In the genomic region with DNA sequence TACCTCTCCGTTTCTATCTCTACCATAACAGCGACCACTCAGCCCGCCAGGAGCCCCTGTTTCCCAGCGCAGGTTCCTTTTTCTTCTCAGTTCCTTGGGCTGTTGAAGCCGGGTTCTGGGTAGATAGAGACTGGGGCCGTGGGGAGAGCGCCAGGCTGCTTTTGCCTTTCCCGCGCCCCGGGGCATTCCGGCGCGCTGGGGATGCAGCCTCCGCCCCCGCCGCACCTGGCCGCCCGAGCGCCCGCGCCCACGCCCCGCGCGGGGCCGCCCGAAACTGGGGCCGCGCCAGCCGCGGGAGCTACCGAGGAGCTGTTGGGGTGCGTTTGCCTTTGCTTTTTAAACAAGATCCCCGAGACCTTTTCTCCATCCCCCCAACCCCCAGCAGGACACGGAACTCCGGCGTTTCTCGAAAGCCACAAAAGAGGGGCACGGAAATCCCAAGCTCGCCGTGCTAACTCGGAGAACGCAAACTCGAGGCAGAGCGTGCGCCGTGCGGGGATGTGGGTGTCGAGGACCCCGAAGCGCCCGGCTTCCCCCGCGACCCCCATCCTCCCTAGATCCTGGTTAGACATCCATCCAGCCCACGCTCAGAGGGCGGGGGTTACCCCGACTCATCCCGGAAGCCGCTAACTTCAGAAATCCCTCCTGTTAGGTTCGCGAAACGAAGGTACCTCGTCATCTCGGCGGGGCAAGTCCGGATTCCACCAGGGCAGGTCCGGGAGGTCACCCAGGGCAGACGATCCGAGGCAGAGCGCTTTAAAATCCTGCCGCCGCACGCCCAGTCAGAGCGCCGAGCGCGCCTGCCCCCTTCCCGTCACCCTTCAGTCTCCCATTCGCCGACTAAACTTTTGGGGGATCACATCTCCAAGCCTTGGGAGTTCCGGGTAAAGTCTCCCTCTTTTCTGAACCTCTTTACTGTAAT, we compare ENCODE assay signal across 8 cellular contexts. TPM values are rescaled to one million over a fixed set of nuclear protein-coding genes. Genes with fewer than 3 reads are reported as not detected.
A peak's percentile ranks its signal among the peaks of the same experiment; 100 is the strongest.
DNase-seq lines count a peak whose midpoint lies in the region; ATAC-seq, FAIRE-seq and TF ChIP-seq lines count a peak whose summit lies in the region.

No MANE protein-coding gene starts in this region.

- H3K23ac ChIP-seq in H1 (ENCODE audit: insufficient read length): no peak overlapping the region

- H4K20me1 ChIP-seq in H1 (replicated peaks in 1 of 2; ENCODE audit: control insufficient read depth in 1 of 2, insufficient read depth in 2 of 2, low read length in 2 of 2): peaks cover 0 to 10% of the 10 kb centered on the region in 2 experiments

- no peak overlapping the region; the same call in 1 of the 2 replicates for H3K18ac ChIP-seq in H1 (ENCODE audit: extremely low read depth, low read length)

- no peak for FAIRE-seq in H1 (lab: Jason Lieb, UNC)

- H3K9me3 ChIP-seq in SK-N-MC (ENCODE audit: low read depth, low read length) (no peaks in the 10 kb centered on the region), H1 (ENCODE audit: insufficient read depth in 2 of 2, low read depth in 1 of 2, low read length in 1 of 2) (no peaks in the 10 kb centered on the region)

- H3K79me1 ChIP-seq in H1 (ENCODE audit: low read depth, low read length): no peaks in the 10 kb centered on the region

- H2AK5ac ChIP-seq in H1 (ENCODE audit: low read depth, low read length): no peak overlapping the region

- H3K36me3 Mint-ChIP-seq in activated CD4-positive, alpha-beta T cell treated with anti-CD3 and anti-CD28 coated beads for 36 hours (ENCODE audit: low read depth): no peaks in the 10 kb centered on the region
- H3K36me3 Mint-ChIP-seq in natural killer cell treated with Interleukin-12 subunit alpha and Interleukin-12 subunit beta and Interleukin-15 and Interleukin-18, amount 100 ng/mL, for 72 hours: no peaks in the 10 kb centered on the region

- peak overlapping the region; percentile 65; the same call in 1 of the 2 replicates for H4K8ac ChIP-seq in H1 (ENCODE audit: extremely low read depth, insufficient read depth, low read length)

- peaks cover 0 to 4% (median 2%) of the 10 kb centered on the region in 4 experiments; a peak in 3 of 7 replicates for H3K4me1 ChIP-seq in H1 (replicated peaks in 1 of 4; ENCODE audit: control insufficient read depth in 3 of 4, insufficient read depth in 4 of 4, low read length in 3 of 4)

- peak overlapping the region; percentile 96 to 100 for H3K4me2 ChIP-seq in H1 (ENCODE audit: insufficient read depth in 1 of 2, low read depth in 2 of 2, low read length in 2 of 2)

- H3K4ac ChIP-seq in H1 (replicated peaks; ENCODE audit: insufficient read length, low read depth, low read length): no peak overlapping the region

- H2BK15ac ChIP-seq in H1 (ENCODE audit: low read length): no peak overlapping the region

- TF ChIP-seq CTCF in H1 (IDR thresholded peaks at IDR 0.05; ENCODE audit: control extremely low read depth in 1 of 3, insufficient read depth in 1 of 3, low read depth in 1 of 3, low read length in 3 of 3): no peak

- H3K23me2 ChIP-seq in H1 (ENCODE audit: low read depth, low read length): peaks cover 18% of the 10 kb centered on the region

- H2BK20ac ChIP-seq in H1 (ENCODE audit: low read length): no peak overlapping the region

- CTCF ChIA-PET in activated CD4-positive, alpha-beta T cell treated with anti-CD3 and anti-CD28 coated beads for 36 hours (lab: Charles Lee): no interaction called here
- CTCF ChIA-PET in H1 (lab: Charles Lee; ENCODE audit: partially characterized antibody): interaction anchor here (0.7 to 5.0 kb wide), 9 partner anchors 9 to 90 kb away, joined by 3 to 21 read pairs (median 3); no protein-coding TSS in a partner anchor

- H3K9ac ChIP-seq in SK-N-MC (ENCODE audit: insufficient read length) (peak overlapping the region; percentile 80), H1 (replicated peaks in 1 of 4; ENCODE audit: extremely low read depth in 1 of 4, low read depth in 3 of 4, low read length in 3 of 4) (peak overlapping the region in 1 of 4 experiments; percentile 66; a peak in 2 of 7 replicates)

- TF ChIP-seq RAD21 in H1 (IDR thresholded peaks at IDR 0.05 in 1 of 2, conservative IDR thresholded peaks at IDR 0.05 in 1 of 2; ENCODE audit: low read depth in 2 of 2, low read length in 2 of 2): no peak

- H3K56ac ChIP-seq in H1 (replicated peaks; ENCODE audit: insufficient read length, low read depth, low read length): no peak overlapping the region

- no peaks in the 10 kb centered on the region for H3K36me3 ChIP-seq in SK-N-MC (ENCODE audit: insufficient read depth, low read length)
- no peaks in the 10 kb centered on the region; a peak in 1 of 8 replicates for H3K36me3 ChIP-seq in H1 (ENCODE audit: control insufficient read depth in 2 of 4, insufficient read depth in 4 of 4, low read length in 3 of 4)

- POLR2A ChIA-PET in activated CD4-positive, alpha-beta T cell treated with anti-CD3 and anti-CD28 coated beads for 36 hours (lab: Charles Lee): no interaction called here
- POLR2A ChIA-PET in H1 (lab: Charles Lee; ENCODE audit: partially characterized antibody): no interaction called here

- DNase-seq in activated CD4-positive, alpha-beta T cell treated with anti-CD3 and anti-CD28 coated beads for 36 hours: peak; percentile 50
- DNase-seq in activated CD4-positive, alpha-beta T cell treated with anti-CD3 and anti-CD28 coated beads, Interleukin-2, amount 50 U/mL, for 1 hour: no peak
- no peak for DNase-seq in SK-N-MC (ENCODE audit: low read depth, low spot score)
- peak in 1 of 2 experiments; percentile 65 for DNase-seq in H1 (ENCODE audit: low read depth in 1 of 2, low spot score in 2 of 2)
- no peak for DNase-seq in natural killer cell treated with Interleukin-12 subunit alpha and Interleukin-12 subunit beta and Interleukin-15 and Interleukin-18, amount 100 ng/mL, for 72 hours (ENCODE audit: low spot score)
- no peak for DNase-seq in sciatic nerve (ENCODE audit: low spot score)
- DNase-seq in T-helper 9 cell: no peak
- no peak for DNase-seq in NCI-H1048 (lab: John Stamatoyannopoulos, UW)

- intact Hi-C loops in activated CD4-positive, alpha-beta T cell treated with anti-CD3 and anti-CD28 coated beads for 36 hours (cut with DNase I, micrococcal nuclease): loop anchor here (2.0 to 10.0 kb wide), 4 partner anchors 95 to 449 kb away; partner anchors contain the start of gene ZNF800 (in 1 of the 2)
- intact Hi-C loops in sciatic nerve (cut with DNase I): no loop called here

- H3K4me1 Mint-ChIP-seq in activated CD4-positive, alpha-beta T cell treated with anti-CD3 and anti-CD28 coated beads for 36 hours: peaks cover 7% of the 10 kb centered on the region
- H3K4me1 Mint-ChIP-seq in natural killer cell treated with Interleukin-12 subunit alpha and Interleukin-12 subunit beta and Interleukin-15 and Interleukin-18, amount 100 ng/mL, for 72 hours (ENCODE audit: low read depth in 2 of 2): peaks cover 6 to 7% of the 10 kb centered on the region in 2 donors

- H3K4me3 ChIP-seq in SK-N-MC: peak overlapping the region; percentile 96
- H3K4me3 ChIP-seq in H1 (ENCODE audit: extremely low read depth in 1 of 4, insufficient read depth in 2 of 4, low read depth in 3 of 4, low read length in 4 of 4): peak overlapping the region; percentile 62 to 87 (median 77)

- H2BK5ac ChIP-seq in H1 (ENCODE audit: low read depth, low read length): no peak overlapping the region

- TF ChIP-seq EP300 in H1 (IDR thresholded peaks at IDR 0.05; ENCODE audit: borderline replicate concordance in 1 of 2, low read depth in 2 of 2, low read length in 2 of 2): no peak

- WGBS in H1 (ENCODE audit: extremely low coverage in 1 of 2, insufficient coverage in 1 of 2, insufficient read length in 1 of 2, insufficient replicate concordance in 2 of 2, low coverage in 1 of 2, low lambda C conversion rate in 2 of 2, missing lambda C conversion rate in 1 of 2), 2 experiments: 2% methylated on average over 67 of the region's 81 CpGs; no CpG with 5 or more reads in 1 of the 2 experiments

- no peak overlapping the region for H4K5ac ChIP-seq in H1 (ENCODE audit: insufficient read length, low read depth, low read length)

- H2BK12ac ChIP-seq in H1 (ENCODE audit: low read depth, low read length): 0 out of 2 replicates have a peak overlapping the region, but pooled peaks have one; percentile 17

- H4K91ac ChIP-seq in H1 (replicated peaks; ENCODE audit: insufficient read length, low read length): no peak overlapping the region

- peak overlapping the region; percentile 66 for H3K4me3 Mint-ChIP-seq in activated CD4-positive, alpha-beta T cell treated with anti-CD3 and anti-CD28 coated beads for 36 hours
- H3K4me3 Mint-ChIP-seq in natural killer cell treated with Interleukin-12 subunit alpha and Interleukin-12 subunit beta and Interleukin-15 and Interleukin-18, amount 100 ng/mL, for 72 hours: peak overlapping the region; percentile 76

- H2AFZ ChIP-seq in H1 (ENCODE audit: low read length): peak overlapping the region; percentile 97

- no peaks in the 10 kb centered on the region for H3K79me2 ChIP-seq in H1 (ENCODE audit: control insufficient read depth in 1 of 2, insufficient read depth in 2 of 2, low read length in 2 of 2)

- no peak overlapping the region for H3K14ac ChIP-seq in H1 (ENCODE audit: insufficient read length)

- H3K27me3 Mint-ChIP-seq in activated CD4-positive, alpha-beta T cell treated with anti-CD3 and anti-CD28 coated beads for 36 hours: peaks cover 61% of the 10 kb centered on the region
- peaks cover 42 to 72% of the 10 kb centered on the region in 2 donors for H3K27me3 Mint-ChIP-seq in natural killer cell treated with Interleukin-12 subunit alpha and Interleukin-12 subunit beta and Interleukin-15 and Interleukin-18, amount 100 ng/mL, for 72 hours

- peaks cover 26 to 62% (median 46%) of the 10 kb centered on the region in 4 experiments for H3K27me3 ChIP-seq in H1 (replicated peaks in 1 of 4; ENCODE audit: control insufficient read depth in 3 of 4, extremely low read depth in 1 of 4, insufficient read depth in 3 of 4, low read length in 3 of 4)

- no peak for TF ChIP-seq POLR2A in H1 (IDR thresholded peaks at IDR 0.05; ENCODE audit: control extremely low read depth in 1 of 2, low read depth in 2 of 2, low read length in 2 of 2)

- H2BK120ac ChIP-seq in H1 (replicated peaks; ENCODE audit: low read depth, low read length): no peak overlapping the region

- no peak overlapping the region for H3K27ac Mint-ChIP-seq in activated CD4-positive, alpha-beta T cell treated with anti-CD3 and anti-CD28 coated beads for 36 hours
- H3K27ac Mint-ChIP-seq in natural killer cell treated with Interleukin-12 subunit alpha and Interleukin-12 subunit beta and Interleukin-15 and Interleukin-18, amount 100 ng/mL, for 72 hours: no peak overlapping the region

- H3K27ac ChIP-seq in SK-N-MC (no peak overlapping the region), H1 (ENCODE audit: low read depth, low read length) (no peak overlapping the region)

- ATAC-seq in activated CD4-positive, alpha-beta T cell treated with anti-CD3 and anti-CD28 coated beads for 36 hours: no peak
- ATAC-seq in natural killer cell treated with Interleukin-12 subunit alpha and Interleukin-12 subunit beta and Interleukin-15 and Interleukin-18, amount 100 ng/mL, for 72 hours: no peak
- ATAC-seq in sciatic nerve: no peak

- H3K9me3 Mint-ChIP-seq in activated CD4-positive, alpha-beta T cell treated with anti-CD3 and anti-CD28 coated beads for 36 hours (ENCODE audit: low read depth): no peaks in the 10 kb centered on the region
- H3K9me3 Mint-ChIP-seq in natural killer cell treated with Interleukin-12 subunit alpha and Interleukin-12 subunit beta and Interleukin-15 and Interleukin-18, amount 100 ng/mL, for 72 hours: no peaks in the 10 kb centered on the region

RNA-seq across cellular contexts. Expression of gene GRM8, which starts 1.0 kb away (rescaled TPM):
- total RNA-seq in activated CD4-positive, alpha-beta T cell treated with anti-CD3 and anti-CD28 coated beads for 36 hours: not detected
- total RNA-seq in H1 (2021; fragmentation: NEBNext Ultra II Directional; extraction: Animal tissue kit (Norgen Biotek cat#: 25700)): 2.8 and 3.7 TPM in 2 replicates
- polyA plus RNA-seq in H1 (2011; rRNA removed): 1.8 and 2.6 TPM in 2 replicates
- polyA plus RNA-seq in H1 (2011; cell fraction: cytosol; rRNA removed): 2.5 TPM
- 3.4 TPM for polyA plus RNA-seq in H1 (2011; cell fraction: nucleus; rRNA removed)
- polyA plus RNA-seq in H1 (2012, experiment 1 of 2): 1.4 to 2.5 TPM (median 2.0 TPM) in 4 replicates
- 0.22 TPM for polyA plus RNA-seq in H1 (2012, experiment 2 of 2)
- 1.3 TPM for polyA plus RNA-seq in H1 (2013, experiment 1 of 2)
- 1.5 TPM for polyA plus RNA-seq in H1 (2013, experiment 2 of 2)
- 11.5 and 11.6 TPM in 2 replicates for polyA minus RNA-seq in H1 (2011; rRNA and poly(A)+ RNA removed)
- polyA minus RNA-seq in H1 (2011; cell fraction: cytosol; rRNA and poly(A)+ RNA removed): 1.8 TPM
- polyA minus RNA-seq in H1 (2011; cell fraction: nucleus; rRNA and poly(A)+ RNA removed): 32.8 TPM
- not detected for total RNA-seq in natural killer cell treated with Interleukin-12 subunit alpha and Interleukin-12 subunit beta and Interleukin-15 and Interleukin-18, amount 100 ng/mL, for 72 hours
- total RNA-seq in sciatic nerve: 1.8 TPM
